In the genomic region with DNA sequence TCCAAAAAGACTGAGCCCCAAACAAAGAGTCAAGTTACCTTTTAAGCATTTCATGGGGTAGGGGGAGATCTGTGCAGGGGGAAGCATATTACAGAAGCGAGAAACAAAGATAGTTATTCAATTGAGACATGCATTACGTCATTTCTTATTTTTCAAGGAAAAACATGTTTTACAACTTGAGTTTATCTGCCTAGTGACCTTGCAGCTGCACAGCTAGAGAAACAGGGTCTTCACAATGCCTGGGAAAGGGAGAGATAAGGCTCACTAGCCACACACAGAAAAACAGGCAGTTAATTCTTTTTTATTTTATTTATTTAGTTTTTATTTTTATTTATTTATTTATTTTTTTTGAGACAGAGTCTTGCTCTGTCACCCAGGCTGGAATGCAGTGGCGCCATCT, we compare ENCODE assay signal across 9 cellular contexts. TPM values are rescaled to one million over a fixed set of nuclear protein-coding genes. Genes with fewer than 3 reads are reported as not detected.
"Had no signal": no experiment of that assay in that cellular context is flagged by ENCODE, and none has a peak within 500 bp of the region (broad histone marks: within the 10 kb centered on the region; RNA-seq: fewer than 3 reads in every experiment).

No MANE protein-coding gene starts in this region.

RNA-seq across cellular contexts. Expression of a gene that starts 1.1 kb away (rescaled TPM):
- total RNA-seq: LHCN-M2, MCF 10A, OCI-LY7, PC-3, Peyer's patch, Right ventricle myocardium superior, SJSA1 had no signal
- polyA plus RNA-seq: SK-N-SH had no signal

RNA-seq across cellular contexts. Expression of a gene that starts 16.8 kb away (rescaled TPM):
- total RNA-seq: LHCN-M2, MCF 10A, NCI-H460, OCI-LY7, PC-3, SJSA1 had no signal
- polyA plus RNA-seq: SK-N-SH had no signal

RNA-seq across cellular contexts. Expression of a gene that starts 32.2 kb away (rescaled TPM):
- total RNA-seq: LHCN-M2, MCF 10A, NCI-H460, OCI-LY7, PC-3, SJSA1 had no signal
- polyA plus RNA-seq: SK-N-SH had no signal
